1 cellular context compared by ENCODE assay signal in genomic region chr19:43700368-43701015, GRCh38.
TF ChIP-seq lines count a peak whose summit lies in the region.

No MANE protein-coding gene starts in this region.

TF ChIP-seq in GM12878, 131 proteins besides CTCF, POLR2A, EP300 and RAD21 (continued from another document):
- TF ChIP-seq BCL11A (IDR thresholded peaks at IDR 0.05; ENCODE audit: low read depth, low read length) (no peak), SPI1 (IDR thresholded peaks at IDR 0.05; ENCODE audit: borderline replicate concordance, insufficient read depth, low read depth, low read length) (peak; percentile 77), GATAD2B (conservative IDR thresholded peaks at IDR 0.05; ENCODE audit: low read depth) (0 out of 2 replicates have a peak, but pooled peaks have one; percentile 39), POU2F2 (IDR thresholded peaks at IDR 0.05; ENCODE audit: borderline replicate concordance, low read depth, low read length) (no peak), KLF5 (IDR thresholded peaks at IDR 0.05; ENCODE audit: partially characterized antibody) (no peak), SRF (IDR thresholded peaks at IDR 0.05; ENCODE audit: low read depth in 2 of 2, low read length in 2 of 2) (no peak), CEBPZ (IDR thresholded peaks at IDR 0.05; ENCODE audit: low read depth, low read length) (no peak), MYB (IDR thresholded peaks at IDR 0.05; ENCODE audit: borderline replicate concordance, low read depth, low read length) (no peak), RUNX3 (IDR thresholded peaks at IDR 0.05; ENCODE audit: low read length) (peak; percentile 57), BHLHE40 (IDR thresholded peaks at IDR 0.05; ENCODE audit: borderline replicate concordance in 1 of 2, low read depth in 2 of 2, low read length in 1 of 2) (no peak), ZNF207 (IDR thresholded peaks at IDR 0.05; ENCODE audit: borderline replicate concordance) (no peak)
